21 cellular contexts compared by ENCODE assay signal in the genomic region with DNA sequence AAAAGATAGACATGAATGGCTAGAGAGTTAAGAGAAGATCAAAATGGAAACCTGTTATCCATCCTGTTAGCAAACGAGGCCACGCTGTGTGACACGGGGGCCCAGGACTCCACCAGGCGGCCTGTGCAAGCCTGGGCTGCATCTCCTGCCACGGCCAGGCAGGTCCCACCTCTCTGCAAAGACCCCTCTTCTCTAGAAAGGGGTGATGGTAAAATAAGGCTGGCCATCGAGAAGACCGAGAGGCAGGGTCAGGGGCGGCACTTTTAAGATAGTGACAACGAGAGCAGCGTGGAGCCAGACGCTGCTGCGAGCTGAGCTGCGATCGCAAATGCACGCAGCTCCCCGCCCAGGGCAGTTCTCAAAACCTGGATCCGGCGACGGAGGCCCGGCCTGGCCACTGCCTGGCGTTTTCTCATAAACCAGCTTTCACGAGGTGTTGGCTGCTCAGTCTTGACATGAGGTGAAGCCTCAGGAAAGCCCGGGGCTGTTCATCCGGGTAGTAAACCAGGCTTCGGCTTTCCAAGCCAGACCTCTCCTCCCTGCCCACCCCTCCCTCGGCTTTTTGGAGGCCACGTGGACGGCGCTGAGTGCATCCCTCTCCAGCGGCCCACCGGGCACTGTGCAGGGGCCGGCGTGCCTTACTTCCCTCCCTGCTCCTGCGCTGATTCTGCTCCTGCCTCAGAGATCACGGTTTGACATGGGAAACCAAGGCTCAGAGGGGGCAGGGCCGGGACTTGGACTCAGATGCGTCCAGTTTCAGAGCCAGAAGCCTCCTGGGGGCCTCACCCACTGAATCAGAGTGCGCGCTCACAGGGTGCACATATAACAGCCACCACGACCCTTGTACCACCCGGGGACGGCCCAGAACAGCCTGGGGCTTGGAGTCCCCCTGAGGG.
DNase-seq lines count a peak whose midpoint lies in the region; ATAC-seq and TF ChIP-seq lines count a peak whose summit lies in the region.
"Had no signal": no experiment of that assay in that cellular context is flagged by ENCODE, and none has a peak within 500 bp of the region (broad histone marks: within the 10 kb centered on the region; RNA-seq: fewer than 3 reads in every experiment).

No MANE protein-coding gene starts in this region.

- H3K9me3 Mint-ChIP-seq in natural killer cell treated with Interleukin-12 subunit alpha and Interleukin-12 subunit beta and Interleukin-15 and Interleukin-18, amount 100 ng/mL, for 72 hours = no peaks in the 10 kb centered on the region
- H3K9me3 Mint-ChIP-seq in natural killer cell (no peaks in the 10 kb centered on the region), glutamatergic neuron (ENCODE audit: unreplicated experiment) (peaks cover 3% of the 10 kb centered on the region)
- H3K9me3 Mint-ChIP-seq: activated CD4-positive, alpha-beta memory T cell treated with anti-CD3 and anti-CD28 coated beads, Interleukin-2, amount 10 ng/mL, durations not matched to agents 7 days and 5 days; activated T-cell treated with anti-CD3 and anti-CD28 coated beads, Interleukin-2, amount 50 U/mL, for 72 hours had no signal

- TF ChIP-seq CTCF in natural killer cell (IDR thresholded peaks at IDR 0.05) (no peak), glutamatergic neuron (IDR thresholded peaks at IDR 0.05; ENCODE audit: partially characterized antibody, unreplicated experiment) (no peak), mucosa of descending colon (IDR thresholded peaks at IDR 0.05) (no peak)

- peaks cover 9% of the 10 kb centered on the region in 2 donors for H3K27me3 Mint-ChIP-seq in natural killer cell treated with Interleukin-12 subunit alpha and Interleukin-12 subunit beta and Interleukin-15 and Interleukin-18, amount 100 ng/mL, for 72 hours
- H3K27me3 Mint-ChIP-seq in natural killer cell (ENCODE audit: low read depth in 2 of 2) (peaks cover 6 to 11% of the 10 kb centered on the region in 2 donors), glutamatergic neuron (ENCODE audit: unreplicated experiment) (peaks cover 5% of the 10 kb centered on the region)
- H3K27me3 Mint-ChIP-seq: activated CD4-positive, alpha-beta memory T cell treated with anti-CD3 and anti-CD28 coated beads, Interleukin-2, amount 10 ng/mL, durations not matched to agents 7 days and 5 days had no signal

- no peaks in the 10 kb centered on the region for H3K9me3 ChIP-seq in mucosa of descending colon
- H3K9me3 ChIP-seq: SJCRH30, transverse colon had no signal

- intact Hi-C loops in natural killer cell (cut with micrococcal nuclease) = no loop called here
- intact Hi-C loops in mucosa of descending colon (cut with DNase I, micrococcal nuclease) = no loop called here

- H3K36me3 ChIP-seq in mucosa of descending colon (ENCODE audit: low read depth) = no peaks in the 10 kb centered on the region
- H3K36me3 ChIP-seq: SJCRH30, transverse colon, WERI-Rb-1 had no signal

- peak; percentile 34 for DNase-seq in natural killer cell treated with Interleukin-12 subunit alpha and Interleukin-12 subunit beta and Interleukin-15 and Interleukin-18, amount 100 ng/mL, for 72 hours (ENCODE audit: low spot score)
- DNase-seq in natural killer cell (no peak), glutamatergic neuron (peak; percentile 14), mucosa of descending colon (no peak), NCI-H526 treated with DMSO at 0.1 percent for 48 hours (lab: John Stamatoyannopoulos, UW) (no peak)
- DNase-seq: ACHN; activated CD4-positive, alpha-beta memory T cell treated with anti-CD3 and anti-CD28 coated beads, Interleukin-2, amount 10 ng/mL, durations not matched to agents 7 days and 5 days; activated T-cell treated with anti-CD3 and anti-CD28 coated beads, Interleukin-2, amount 50 U/mL, for 72 hours; CD4-positive, CD25-positive, alpha-beta regulatory T cell; dermis blood vessel endothelial cell; NCI-H2029; NCI-H524; SJCRH30; stimulated activated naive CD4-positive, alpha-beta T cell; T-helper 17 cell; transverse colon; WERI-Rb-1 had no signal

- H3K4me3 ChIP-seq in mucosa of descending colon = no peak overlapping the region
- H3K4me3 ChIP-seq: SJCRH30, transverse colon had no signal

- ATAC-seq in natural killer cell treated with Interleukin-12 subunit alpha and Interleukin-12 subunit beta and Interleukin-15 and Interleukin-18, amount 100 ng/mL, for 72 hours = no peak
- ATAC-seq in natural killer cell (no peak), mucosa of descending colon (peak; percentile 17), HG03196 (IDR thresholded peaks at IDR 0.05; ENCODE audit: unreplicated experiment) (no peak), GM19455 (IDR thresholded peaks at IDR 0.05; ENCODE audit: unreplicated experiment) (no peak), HG02970 (IDR thresholded peaks at IDR 0.05; ENCODE audit: low FRiP score, unreplicated experiment) (no peak)
- ATAC-seq: activated T-cell treated with anti-CD3 and anti-CD28 coated beads, Interleukin-2, amount 50 U/mL, for 72 hours; T-helper 17 cell had no signal

- no peak overlapping the region for H3K4me3 Mint-ChIP-seq in natural killer cell treated with Interleukin-12 subunit alpha and Interleukin-12 subunit beta and Interleukin-15 and Interleukin-18, amount 100 ng/mL, for 72 hours
- H3K4me3 Mint-ChIP-seq in natural killer cell (no peak overlapping the region), glutamatergic neuron (ENCODE audit: unreplicated experiment) (no peak overlapping the region)
- H3K4me3 Mint-ChIP-seq: activated CD4-positive, alpha-beta memory T cell treated with anti-CD3 and anti-CD28 coated beads, Interleukin-2, amount 10 ng/mL, durations not matched to agents 7 days and 5 days; activated naive CD8-positive, alpha-beta T cell; activated T-cell treated with anti-CD3 and anti-CD28 coated beads, Interleukin-2, amount 50 U/mL, for 72 hours; CD4-positive, CD25-positive, alpha-beta regulatory T cell; T-helper 17 cell had no signal

- no peaks in the 10 kb centered on the region for H3K36me3 Mint-ChIP-seq in natural killer cell treated with Interleukin-12 subunit alpha and Interleukin-12 subunit beta and Interleukin-15 and Interleukin-18, amount 100 ng/mL, for 72 hours
- H3K36me3 Mint-ChIP-seq in natural killer cell (no peaks in the 10 kb centered on the region), glutamatergic neuron (ENCODE audit: unreplicated experiment) (no peaks in the 10 kb centered on the region)
- H3K36me3 Mint-ChIP-seq: activated naive CD8-positive, alpha-beta T cell; CD4-positive, CD25-positive, alpha-beta regulatory T cell had no signal

- H3K4me1 Mint-ChIP-seq in natural killer cell treated with Interleukin-12 subunit alpha and Interleukin-12 subunit beta and Interleukin-15 and Interleukin-18, amount 100 ng/mL, for 72 hours (ENCODE audit: low read depth in 2 of 2) = no peaks in the 10 kb centered on the region
- H3K4me1 Mint-ChIP-seq in natural killer cell (no peaks in the 10 kb centered on the region), glutamatergic neuron (ENCODE audit: low read depth, unreplicated experiment) (peaks cover 13% of the 10 kb centered on the region)
- H3K4me1 Mint-ChIP-seq: activated CD4-positive, alpha-beta memory T cell treated with anti-CD3 and anti-CD28 coated beads, Interleukin-2, amount 10 ng/mL, durations not matched to agents 7 days and 5 days had no signal

- H3K27ac Mint-ChIP-seq in natural killer cell treated with Interleukin-12 subunit alpha and Interleukin-12 subunit beta and Interleukin-15 and Interleukin-18, amount 100 ng/mL, for 72 hours = no peak overlapping the region
- H3K27ac Mint-ChIP-seq in natural killer cell (no peak overlapping the region), glutamatergic neuron (ENCODE audit: unreplicated experiment) (no peak overlapping the region)
- H3K27ac Mint-ChIP-seq: activated CD4-positive, alpha-beta memory T cell treated with anti-CD3 and anti-CD28 coated beads, Interleukin-2, amount 10 ng/mL, durations not matched to agents 7 days and 5 days; activated naive CD8-positive, alpha-beta T cell; activated T-cell treated with anti-CD3 and anti-CD28 coated beads, Interleukin-2, amount 50 U/mL, for 72 hours; CD4-positive, CD25-positive, alpha-beta regulatory T cell; T-helper 17 cell had no signal

- no peaks in the 10 kb centered on the region for H3K4me1 ChIP-seq in mucosa of descending colon (ENCODE audit: low read depth)
- H3K4me1 ChIP-seq: SJCRH30, transverse colon had no signal

Comparison
In these comparisons a context has a peak if more than half of its experiments do, and no peak if none do; other contexts are left out.
1. DNase-seq: peak in natural killer cell treated with Interleukin-12 subunit alpha and Interleukin-12 subunit beta and Interleukin-15 and Interleukin-18, amount 100 ng/mL, for 72 hours (single experiment) and glutamatergic neuron (single experiment); none in natural killer cell (single experiment), mucosa of descending colon (0 of 3) and NCI-H526 treated with DMSO at 0.1 percent for 48 hours (single experiment).